8 cellular contexts compared by ENCODE assay signal in genomic region chr21:32826317-32827167, GRCh38. TPM values are rescaled to one million over a fixed set of nuclear protein-coding genes. Genes with fewer than 3 reads are reported as not detected.
DNase-seq lines count a peak whose midpoint lies in the region; ATAC-seq and TF ChIP-seq lines count a peak whose summit lies in the region.

No MANE protein-coding gene starts in this region.

- DNase-seq in CD1c-positive myeloid dendritic cell (ENCODE audit: extremely low spot score) (peak; percentile 59), NCI-H128 (lab: John Stamatoyannopoulos, UW; ENCODE audit: unreplicated experiment) (peak; percentile 54), T-cell (peak in 19 of 34 experiments; percentile 0 to 28 (median 16)), dorsolateral prefrontal cortex (peak in 4 of 10 donors; percentile 7 to 57 (median 36)), lung microvascular endothelial cell (ENCODE audit: low read depth in 2 of 2) (peak; percentile 80 to 83), upper lobe of right lung (no peak)

- no peaks in the 10 kb centered on the region for H3K27me3 ChIP-seq in dorsolateral prefrontal cortex
- no peaks in the 10 kb centered on the region for H3K27me3 ChIP-seq in upper lobe of right lung

- intact Hi-C loops in dorsolateral prefrontal cortex (cut with DNase I): loop anchor here (10.0 kb wide), 2 partner anchors 52 to 172 kb away; partner anchors contain the start of gene PAXBP1 (in 1 of the 2)
- intact Hi-C loops in upper lobe of right lung (cut with DNase I): no loop called here

- ATAC-seq in GM18858 (IDR thresholded peaks at IDR 0.05; ENCODE audit: unreplicated experiment): peak; percentile 55
- peak; percentile 52 to 84 (median 75) for ATAC-seq in T-cell (replicated peaks in 1 of 4)
- peak; percentile 92 for ATAC-seq in upper lobe of right lung
- ATAC-seq in HG03139 (IDR thresholded peaks at IDR 0.05; ENCODE audit: unreplicated experiment): no peak

- H3K9me3 Mint-ChIP-seq in T-cell: no peaks in the 10 kb centered on the region

- H3K27ac ChIP-seq in dorsolateral prefrontal cortex (peak overlapping the region in 26 of 59 donors; percentile 9 to 81 (median 62)), upper lobe of right lung (no peak overlapping the region)

- no peak overlapping the region for H3K27ac Mint-ChIP-seq in T-cell

- H3K36me3 ChIP-seq in upper lobe of right lung: no peaks in the 10 kb centered on the region

- no peaks in the 10 kb centered on the region for H3K4me1 ChIP-seq in upper lobe of right lung

- H3K4me3 ChIP-seq in dorsolateral prefrontal cortex (no peak overlapping the region), upper lobe of right lung (no peak overlapping the region)

- peak; percentile 28 to 82 (median 66) for TF ChIP-seq CTCF in dorsolateral prefrontal cortex (IDR thresholded peaks at IDR 0.05 in 54 of 56, conservative IDR thresholded peaks at IDR 0.05 in 2 of 56; ENCODE audit: low read depth in 1 of 56, partially characterized antibody in 56 of 56)
- TF ChIP-seq CTCF in upper lobe of right lung (IDR thresholded peaks at IDR 0.05): peak; percentile 55

- POLR2A ChIA-PET in T-cell (lab: Charles Lee): interaction anchor here in 1 of 2 donors (0.6 kb wide), 1 partner anchor 673 kb away, joined by 6 read pairs; no protein-coding TSS in a partner anchor

- H3K36me3 Mint-ChIP-seq in T-cell: no peaks in the 10 kb centered on the region

- CTCF ChIA-PET in T-cell (lab: Charles Lee): interaction anchor here (0.6 to 1.5 kb wide), 10 partner anchors 52 to 779 kb away, joined by 3 to 7 read pairs (median 4); no protein-coding TSS in a partner anchor

- H3K4me1 Mint-ChIP-seq in T-cell: peaks cover 0 to 6% (median 4%) of the 10 kb centered on the region in 3 donors

- no peak overlapping the region for H3K4me3 Mint-ChIP-seq in T-cell

- H3K9me3 ChIP-seq in upper lobe of right lung: no peaks in the 10 kb centered on the region

- peaks cover 0 to 4% of the 10 kb centered on the region in 2 donors for H3K27me3 Mint-ChIP-seq in T-cell

RNA-seq across cellular contexts. Expression of gene PAXBP1, which starts 55.0 kb away (rescaled TPM):
- total RNA-seq in T-cell (10 to 100 TPM; 54.0 to 66.2 (median 58.2) TPM), dorsolateral prefrontal cortex (10 to 100 TPM; 34.2 to 89.7 (median 51.8) TPM), lung microvascular endothelial cell (9.8 and 13.5 TPM in 2 replicates), upper lobe of right lung (34.0 TPM)
